Comparison of ENCODE assay signal across 8 cellular contexts in the genomic region with DNA sequence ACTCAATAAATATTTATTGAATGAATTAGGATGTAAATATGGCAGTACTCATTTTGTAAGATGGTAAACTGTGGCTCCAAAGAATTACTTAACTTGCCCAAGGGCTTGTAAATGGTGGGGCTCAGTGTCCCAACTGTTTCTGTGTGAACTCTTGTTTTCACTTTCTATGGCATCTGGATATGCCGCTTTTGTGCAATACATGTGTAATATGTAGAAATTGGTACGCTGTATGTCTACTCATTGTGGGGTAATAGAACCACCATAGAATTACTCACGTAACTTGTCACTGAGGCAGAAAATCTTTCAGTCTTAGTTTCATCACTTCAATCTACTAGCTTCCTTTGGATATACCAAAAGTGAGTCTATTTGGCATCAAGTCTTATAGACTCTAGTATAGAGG. TPM values are rescaled to one million over a fixed set of nuclear protein-coding genes. Genes with fewer than 3 reads are reported as not detected.
A peak's percentile ranks its signal among the peaks of the same experiment; 100 is the strongest.
DNase-seq lines count a peak whose midpoint lies in the region; ATAC-seq and TF ChIP-seq lines count a peak whose summit lies in the region.

No MANE protein-coding gene starts in this region.

- ATAC-seq in gastrocnemius medialis (no peak), HG02938 (IDR thresholded peaks at IDR 0.05; ENCODE audit: unreplicated experiment) (no peak)

- in situ Hi-C loops in gastrocnemius medialis (cut with MboI; ENCODE audit: low sequenced_read_pairs in 4 of 4): no loop called here

- TF ChIP-seq POLR2A in gastrocnemius medialis (IDR thresholded peaks at IDR 0.05): no peak

- intact Hi-C loops in gastrocnemius medialis (cut with DNase I; ENCODE audit: low total_unique reads): loop anchor here (2.0 kb wide), 1 partner anchor 66 kb away; a partner anchor contains a TSS

- TF ChIP-seq CTCF in GM20000 (IDR thresholded peaks at IDR 0.05; ENCODE audit: extremely low read depth, missing control alignments) (no peak), gastrocnemius medialis (IDR thresholded peaks at IDR 0.05 in 4 of 5, conservative IDR thresholded peaks at IDR 0.05 in 1 of 5) (no peak)

- H3K9me3 ChIP-seq in gastrocnemius medialis: no peaks in the 10 kb centered on the region

- peaks cover 0 to 26% of the 10 kb centered on the region in 2 donors for H3K36me3 ChIP-seq in gastrocnemius medialis

- peak overlapping the region; percentile 58 to 98 (median 74) for H3K4me3 ChIP-seq in gastrocnemius medialis

- H3K27me3 ChIP-seq in gastrocnemius medialis: no peaks in the 10 kb centered on the region

- peaks cover 9 to 10% of the 10 kb centered on the region in 2 donors for H3K4me1 ChIP-seq in gastrocnemius medialis

- DNase-seq in GM20000 (ENCODE audit: low spot score) (peak; percentile 15), SIG-M5 (lab: John Stamatoyannopoulos, UW) (peak; percentile 96), epithelial cell of prostate (ENCODE audit: low read depth, low spot score) (no peak), gastrocnemius medialis (no peak), NCI-H748 (lab: John Stamatoyannopoulos, UW; ENCODE audit: unreplicated experiment) (no peak), NCI-H774 (lab: John Stamatoyannopoulos, UW) (no peak)
- DNase-seq in central memory CD4-positive, alpha-beta T cell: no peak

- H3K27ac ChIP-seq in epithelial cell of prostate (peak overlapping the region; percentile 82), gastrocnemius medialis (peak overlapping the region in 3 of 4 donors; percentile 86 to 88 (median 88))

RNA-seq across cellular contexts. Expression of a gene that starts 1.0 kb away (rescaled TPM):
- total RNA-seq in gastrocnemius medialis: 10 to 100 TPM; 15.6 to 25.0 (median 19.3) TPM

RNA-seq across cellular contexts. Expression of a gene that starts 28.6 kb away (rescaled TPM):
- 10 to 100 TPM; 27.8 to 46.3 (median 31.5) TPM for total RNA-seq in gastrocnemius medialis

RNA-seq across cellular contexts. Expression of a gene that starts 40.0 kb away (rescaled TPM):
- total RNA-seq in gastrocnemius medialis: 10 to 100 TPM in 3 of 4 donors, 1 to 10 TPM in 1; 8.2 to 15.8 (median 11.7) TPM

RNA-seq across cellular contexts. Expression of a gene that starts 41.6 kb away (rescaled TPM):
- total RNA-seq in gastrocnemius medialis: 10 to 100 TPM; 18.0 to 28.0 (median 23.1) TPM

RNA-seq across cellular contexts. Expression of a gene that starts 49.7 kb away (rescaled TPM):
- 1 to 10 TPM; 1.8 to 5.7 (median 4.8) TPM for total RNA-seq in gastrocnemius medialis

Comparison
In these comparisons a context has a peak if more than half of its experiments do, and no peak if none do; other contexts are left out.
1. DNase-seq: peak in GM20000 (single experiment) and SIG-M5 (single experiment); none in epithelial cell of prostate (single experiment), gastrocnemius medialis (0 of 2), NCI-H748 (single experiment), central memory CD4-positive, alpha-beta T cell (single experiment) and NCI-H774 (single experiment).